In genomic region chr20:38083338-38084048, GRCh38 we compare ENCODE assay signal across 15 cellular contexts. TPM values are rescaled to one million over a fixed set of nuclear protein-coding genes. Genes with fewer than 3 reads are reported as not detected.
DNase-seq lines count a peak whose midpoint lies in the region; ATAC-seq and TF ChIP-seq lines count a peak whose summit lies in the region.
"Had no signal": no experiment of that assay in that cellular context is flagged by ENCODE, and none has a peak within 500 bp of the region (broad histone marks: within the 10 kb centered on the region; RNA-seq: fewer than 3 reads in every experiment).

No MANE protein-coding gene starts in this region.

- H3K4me3 Mint-ChIP-seq in CD8-positive, alpha-beta memory T cell = no peak overlapping the region
- H3K4me3 Mint-ChIP-seq in activated CD8-positive, alpha-beta memory T cell treated with anti-CD3 and anti-CD28 coated beads, Interleukin-2, amount 10 ng/mL, durations not matched to agents 7 days and 5 days = no peak overlapping the region
- H3K4me3 Mint-ChIP-seq: dendritic cell treated with granulocyte-macrophage colony-stimulating factor and Interleukin-4, amounts not matched to agents 40 ng/mL and 50 ng/mL, for 4 days; neural crest cell had no signal

- no peak for TF ChIP-seq CTCF in astrocyte of the spinal cord (IDR thresholded peaks at IDR 0.05; ENCODE audit: low read depth, low read length)
- no peak for TF ChIP-seq CTCF in heart right ventricle (IDR thresholded peaks at IDR 0.05)
- no peak for TF ChIP-seq CTCF in prostate gland (IDR thresholded peaks at IDR 0.05)

- peaks cover 29% of the 10 kb centered on the region for H3K36me3 ChIP-seq in CD8-positive, alpha-beta memory T cell (ENCODE audit: insufficient read depth, low read length)
- peaks cover 0 to 88% (median 15%) of the 10 kb centered on the region in 9 donors for H3K36me3 ChIP-seq in heart right ventricle
- H3K36me3 ChIP-seq in prostate gland = no peaks in the 10 kb centered on the region

- in situ Hi-C loops in astrocyte of the spinal cord (cut with HindIII; ENCODE audit: low sequenced_read_pairs) = no loop called here

- ATAC-seq in heart right ventricle = peak in 6 of 8 donors; percentile 60 to 80 (median 70)
- no peak for ATAC-seq in activated CD8-positive, alpha-beta memory T cell treated with anti-CD3 and anti-CD28 coated beads, Interleukin-2, amount 10 ng/mL, durations not matched to agents 7 days and 5 days
- no peak for ATAC-seq in HG02642 (IDR thresholded peaks at IDR 0.05; ENCODE audit: poor library complexity, unreplicated experiment)
- ATAC-seq: activated naive CD4-positive, alpha-beta T cell treated with anti-CD3 and anti-CD28 coated beads, Interleukin-2, amount 50 U/mL, for 72 hours had no signal

- no peak for DNase-seq in CD8-positive, alpha-beta memory T cell
- peak; percentile 25 for DNase-seq in astrocyte of the spinal cord (ENCODE audit: low read depth, low spot score)
- DNase-seq in heart right ventricle = no peak
- no peak for DNase-seq in prostate gland (ENCODE audit: low spot score)
- DNase-seq in activated CD8-positive, alpha-beta memory T cell treated with anti-CD3 and anti-CD28 coated beads, Interleukin-2, amount 10 ng/mL, durations not matched to agents 7 days and 5 days = no peak
- no peak for DNase-seq in Ammon's horn (ENCODE audit: low spot score)
- DNase-seq in KG1 (lab: John Stamatoyannopoulos, UW) = no peak
- DNase-seq: foreskin melanocyte, GOT3, NCI-H2029 treated with DMSO at 0.1 percent for 48 hours, SIG-M5 had no signal

- H3K27ac ChIP-seq in CD8-positive, alpha-beta memory T cell (ENCODE audit: low read depth, low read length) = peak overlapping the region; percentile 14
- H3K27ac ChIP-seq in heart right ventricle = peak overlapping the region; percentile 24 to 88 (median 82)
- peak overlapping the region; percentile 60 to 65 for H3K27ac ChIP-seq in prostate gland

- no peak for TF ChIP-seq POLR2A in prostate gland (IDR thresholded peaks at IDR 0.05)

- H3K4me3 ChIP-seq in CD8-positive, alpha-beta memory T cell (ENCODE audit: low read length) = no peak overlapping the region
- H3K4me3 ChIP-seq in astrocyte of the spinal cord (ENCODE audit: low read depth, low read length) (no peak overlapping the region), heart right ventricle (peak overlapping the region in 1 of 10 donors; percentile 7), prostate gland (no peak overlapping the region)

- peaks cover 19 to 26% (median 21%) of the 10 kb centered on the region in 3 donors for H3K4me1 Mint-ChIP-seq in CD8-positive, alpha-beta memory T cell
- no peaks in the 10 kb centered on the region for H3K4me1 Mint-ChIP-seq in activated CD8-positive, alpha-beta memory T cell treated with anti-CD3 and anti-CD28 coated beads, Interleukin-2, amount 10 ng/mL, durations not matched to agents 7 days and 5 days

- peaks cover 0 to 1% of the 10 kb centered on the region in 2 donors for H3K27me3 Mint-ChIP-seq in CD8-positive, alpha-beta memory T cell
- no peaks in the 10 kb centered on the region for H3K27me3 Mint-ChIP-seq in activated CD8-positive, alpha-beta memory T cell treated with anti-CD3 and anti-CD28 coated beads, Interleukin-2, amount 10 ng/mL, durations not matched to agents 7 days and 5 days
- H3K27me3 Mint-ChIP-seq: dendritic cell treated with granulocyte-macrophage colony-stimulating factor and Interleukin-4, amounts not matched to agents 40 ng/mL and 50 ng/mL, for 4 days had no signal

- peaks cover 17 to 94% (median 25%) of the 10 kb centered on the region in 3 donors for H3K36me3 Mint-ChIP-seq in CD8-positive, alpha-beta memory T cell
- peaks cover 47% of the 10 kb centered on the region for H3K36me3 Mint-ChIP-seq in activated CD8-positive, alpha-beta memory T cell treated with anti-CD3 and anti-CD28 coated beads, Interleukin-2, amount 10 ng/mL, durations not matched to agents 7 days and 5 days

- 42 to 49% methylated on average over 12 of the region's 12 CpGs for WGBS in heart right ventricle, 2 donors
- WGBS in prostate gland = 56% methylated on average over 12 of the region's 12 CpGs

- POLR2A ChIA-PET in CD8-positive, alpha-beta memory T cell (lab: Charles Lee) = no interaction called here

- H3K9me3 ChIP-seq in CD8-positive, alpha-beta memory T cell (ENCODE audit: low read length) = no peaks in the 10 kb centered on the region
- peaks cover 0 to 4% (median 0%) of the 10 kb centered on the region in 11 donors for H3K9me3 ChIP-seq in heart right ventricle
- H3K9me3 ChIP-seq in prostate gland = no peaks in the 10 kb centered on the region

- CTCF ChIA-PET in CD8-positive, alpha-beta memory T cell (lab: Charles Lee) = no interaction called here
- CTCF ChIA-PET in activated CD8-positive, alpha-beta memory T cell treated with anti-CD3 and anti-CD28 coated beads, Interleukin-2, amount 10 ng/mL, durations not matched to agents 7 days and 5 days (lab: Charles Lee) = interaction anchor here (1.0 to 1.2 kb wide), 4 partner anchors 10 to 31 kb away, joined by 3 to 9 read pairs (median 4); no protein-coding TSS in a partner anchor

- no peaks in the 10 kb centered on the region for H3K27me3 ChIP-seq in CD8-positive, alpha-beta memory T cell (ENCODE audit: insufficient read depth, low read length, poor library complexity, severe bottlenecking)
- H3K27me3 ChIP-seq in heart right ventricle (no peaks in the 10 kb centered on the region), prostate gland (replicated peaks; ENCODE audit: insufficient read depth) (no peaks in the 10 kb centered on the region)

- no peaks in the 10 kb centered on the region for H3K4me1 ChIP-seq in CD8-positive, alpha-beta memory T cell (ENCODE audit: insufficient read depth, low read length)
- peaks cover 3 to 56% (median 25%) of the 10 kb centered on the region in 9 donors for H3K4me1 ChIP-seq in heart right ventricle
- peaks cover 22% of the 10 kb centered on the region for H3K4me1 ChIP-seq in prostate gland (replicated peaks)

- H3K27ac Mint-ChIP-seq in CD8-positive, alpha-beta memory T cell = peak overlapping the region in 3 of 8 donors; percentile 32 to 70 (median 34)
- H3K27ac Mint-ChIP-seq in activated CD8-positive, alpha-beta memory T cell treated with anti-CD3 and anti-CD28 coated beads, Interleukin-2, amount 10 ng/mL, durations not matched to agents 7 days and 5 days = no peak overlapping the region
- H3K27ac Mint-ChIP-seq: activated naive CD4-positive, alpha-beta T cell treated with anti-CD3 and anti-CD28 coated beads, Interleukin-2, amount 50 U/mL, for 72 hours; dendritic cell treated with granulocyte-macrophage colony-stimulating factor and Interleukin-4, amounts not matched to agents 40 ng/mL and 50 ng/mL, for 4 days had no signal

- H3K9me3 Mint-ChIP-seq in CD8-positive, alpha-beta memory T cell = peaks cover 0 to 8% (median 0%) of the 10 kb centered on the region in 5 donors
- no peaks in the 10 kb centered on the region for H3K9me3 Mint-ChIP-seq in activated CD8-positive, alpha-beta memory T cell treated with anti-CD3 and anti-CD28 coated beads, Interleukin-2, amount 10 ng/mL, durations not matched to agents 7 days and 5 days (ENCODE audit: low read depth)
- H3K9me3 Mint-ChIP-seq: activated naive CD4-positive, alpha-beta T cell treated with anti-CD3 and anti-CD28 coated beads, Interleukin-2, amount 50 U/mL, for 72 hours; dendritic cell treated with granulocyte-macrophage colony-stimulating factor and Interleukin-4, amounts not matched to agents 40 ng/mL and 50 ng/mL, for 4 days had no signal

- intact Hi-C loops in heart right ventricle (cut with DNase I) = no loop called here
- intact Hi-C loops in prostate gland (cut with DNase I) = no loop called here

RNA-seq across cellular contexts. Expression of gene RPRD1B, which starts 49.9 kb away (rescaled TPM):
- 10 to 100 TPM; 39.1 TPM for total RNA-seq in CD8-positive, alpha-beta memory T cell
- polyA plus RNA-seq in CD8-positive, alpha-beta memory T cell = 5.2 TPM
- total RNA-seq in heart right ventricle (10 to 100 TPM; 40.6 to 78.1 (median 48.8) TPM), prostate gland (10 to 100 TPM; 21.9 to 27.5 TPM)
- polyA plus RNA-seq in heart right ventricle = 10 to 100 TPM; 10.4 to 14.5 TPM
- 10 to 100 TPM; 34.1 to 37.4 TPM for total RNA-seq in activated CD8-positive, alpha-beta memory T cell treated with anti-CD3 and anti-CD28 coated beads, Interleukin-2, amount 10 ng/mL, durations not matched to agents 7 days and 5 days

RNA-seq across cellular contexts. Expression of gene TTI1, which starts 50.2 kb away (rescaled TPM):
- 10 to 100 TPM; 40.5 to 41.6 TPM for total RNA-seq in CD8-positive, alpha-beta memory T cell
- 16.7 TPM for polyA plus RNA-seq in CD8-positive, alpha-beta memory T cell
- total RNA-seq in heart right ventricle (10 to 100 TPM in 8 of 10 donors, 1 to 10 TPM in 2; 9.1 to 14.8 (median 11.3) TPM), prostate gland (10 to 100 TPM; 14.8 to 26.2 TPM)
- 10 to 100 TPM in 1 of 2 donors, 1 to 10 TPM in 1; 8.3 to 10.4 TPM for polyA plus RNA-seq in heart right ventricle
- total RNA-seq in activated CD8-positive, alpha-beta memory T cell treated with anti-CD3 and anti-CD28 coated beads, Interleukin-2, amount 10 ng/mL, durations not matched to agents 7 days and 5 days = 10 to 100 TPM; 34.7 to 35.0 TPM

Comparison
In these comparisons a context has a peak if more than half of its experiments do, and no peak if none do; other contexts are left out.
1. H3K27ac ChIP-seq: peak in every context shown above with its lines; median percentile 82 in heart right ventricle; 62 in prostate gland; 14 in CD8-positive, alpha-beta memory T cell.
2. ATAC-seq: peak in heart right ventricle (6 of 8); none in activated CD8-positive, alpha-beta memory T cell treated with anti-CD3 and anti-CD28 coated beads, Interleukin-2, amount 10 ng/mL, durations not matched to agents 7 days and 5 days (single experiment) and HG02642 (single experiment).